Comparison of ENCODE assay signal across 8 cellular contexts in the genomic region with DNA sequence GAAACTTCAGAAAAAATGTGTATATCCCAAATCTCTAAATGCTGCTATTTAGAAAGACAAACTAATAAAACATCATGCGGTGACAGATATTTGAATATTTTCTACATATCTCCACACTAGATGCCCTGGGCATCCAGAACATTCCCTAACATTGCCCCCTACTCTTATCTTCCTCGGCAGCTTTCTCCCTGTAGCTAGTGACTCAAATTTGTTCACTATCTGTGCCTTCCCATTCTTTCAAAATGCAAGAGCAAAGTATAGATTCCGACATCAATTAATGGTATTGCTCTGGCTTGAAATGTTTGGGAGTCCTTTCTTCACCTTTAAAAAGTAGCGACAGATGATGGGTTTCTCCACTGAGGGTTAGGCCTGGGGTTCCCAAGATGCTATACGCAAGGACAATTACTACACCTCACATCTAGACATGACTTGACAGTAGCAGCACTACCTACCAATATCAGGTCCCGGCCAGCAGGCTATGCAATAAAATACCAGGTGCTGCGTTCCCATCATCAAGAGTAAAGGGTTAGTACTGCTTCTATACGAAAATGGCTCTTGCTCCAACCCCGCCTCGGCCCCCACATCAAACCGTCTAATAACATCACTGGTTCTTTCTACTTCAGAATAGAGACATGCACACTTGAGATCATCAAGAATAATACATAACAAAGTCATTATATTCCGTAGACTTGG. TPM values are rescaled to one million over a fixed set of nuclear protein-coding genes. Genes with fewer than 3 reads are reported as not detected.
DNase-seq lines count a peak whose midpoint lies in the region; ATAC-seq, FAIRE-seq and TF ChIP-seq lines count a peak whose summit lies in the region.

No MANE protein-coding gene starts in this region.

- no peak overlapping the region for H2BK20ac ChIP-seq in H1 (ENCODE audit: low read length)

- H4K91ac ChIP-seq in H1 (replicated peaks; ENCODE audit: insufficient read length, low read length): no peak overlapping the region

- peaks cover 5% of the 10 kb centered on the region; the same call in 1 of the 2 replicates for H3K79me1 ChIP-seq in H1 (ENCODE audit: low read depth, low read length)

- H2BK120ac ChIP-seq in H1 (replicated peaks; ENCODE audit: low read depth, low read length): no peak overlapping the region

- intact Hi-C loops in mucosa of descending colon (cut with DNase I, micrococcal nuclease): no loop called here

- peak overlapping the region; percentile 82 to 89 for H3K4me2 ChIP-seq in H1 (ENCODE audit: insufficient read depth in 1 of 2, low read depth in 2 of 2, low read length in 2 of 2)

- peaks cover 0 to 5% (median under 1%) of the 10 kb centered on the region in 4 experiments; a peak in 2 of 8 replicates for H3K36me3 ChIP-seq in H1 (ENCODE audit: control insufficient read depth in 2 of 4, insufficient read depth in 4 of 4, low read length in 3 of 4)
- no peaks in the 10 kb centered on the region for H3K36me3 ChIP-seq in mucosa of descending colon (ENCODE audit: low read depth)
- no peaks in the 10 kb centered on the region for H3K36me3 ChIP-seq in urinary bladder (ENCODE audit: insufficient read depth)

- DNase-seq in NCI-H510A treated with DMSO at 0.1 percent for 48 hours (lab: John Stamatoyannopoulos, UW) (peak; percentile 23), NCI-H510A (lab: John Stamatoyannopoulos, UW) (no peak), H1 (ENCODE audit: low read depth in 1 of 2, low spot score in 2 of 2) (no peak), mucosa of descending colon (peak in 1 of 3 donors; percentile 41)

- H3K9ac ChIP-seq in H1 (replicated peaks in 1 of 4; ENCODE audit: extremely low read depth in 1 of 4, low read depth in 3 of 4, low read length in 3 of 4): peak overlapping the region; percentile 35 to 81 (median 70)

- peak; percentile 13 for ATAC-seq in HG03378 (IDR thresholded peaks at IDR 0.05; ENCODE audit: unreplicated experiment)
- peak; percentile 74 for ATAC-seq in mucosa of descending colon
- ATAC-seq in HG03521 (IDR thresholded peaks at IDR 0.05; ENCODE audit: unreplicated experiment): no peak

- H3K27ac ChIP-seq in VCaP (peak overlapping the region; percentile 83), H1 (ENCODE audit: low read depth, low read length) (peak overlapping the region; percentile 68; the same call in 1 of the 2 replicates), urinary bladder (ENCODE audit: low read depth) (peak overlapping the region; percentile 78)

- H3K23ac ChIP-seq in H1 (ENCODE audit: insufficient read length): no peak overlapping the region

- H3K4me1 ChIP-seq in H1 (replicated peaks in 1 of 4; ENCODE audit: control insufficient read depth in 3 of 4, insufficient read depth in 4 of 4, low read length in 3 of 4) (no peaks in the 10 kb centered on the region), mucosa of descending colon (ENCODE audit: low read depth) (peaks cover 13% of the 10 kb centered on the region), urinary bladder (ENCODE audit: insufficient read depth) (no peaks in the 10 kb centered on the region)

- H4K8ac ChIP-seq in H1 (ENCODE audit: extremely low read depth, insufficient read depth, low read length): no peak overlapping the region

- H3K56ac ChIP-seq in H1 (replicated peaks; ENCODE audit: insufficient read length, low read depth, low read length): no peak overlapping the region

- peak overlapping the region; percentile 72 to 93 (median 90) for H3K4me3 ChIP-seq in H1 (ENCODE audit: extremely low read depth in 1 of 4, insufficient read depth in 2 of 4, low read depth in 3 of 4, low read length in 4 of 4)
- peak overlapping the region; percentile 61 for H3K4me3 ChIP-seq in mucosa of descending colon
- peak overlapping the region; percentile 91 for H3K4me3 ChIP-seq in urinary bladder (ENCODE audit: low read depth, low read length)

- no peaks in the 10 kb centered on the region for H3K27me3 ChIP-seq in H1 (replicated peaks in 1 of 4; ENCODE audit: control insufficient read depth in 3 of 4, extremely low read depth in 1 of 4, insufficient read depth in 3 of 4, low read length in 3 of 4)

- no peak for TF ChIP-seq RAD21 in H1 (IDR thresholded peaks at IDR 0.05 in 1 of 2, conservative IDR thresholded peaks at IDR 0.05 in 1 of 2; ENCODE audit: low read depth in 2 of 2, low read length in 2 of 2)

- TF ChIP-seq EP300 in H1 (IDR thresholded peaks at IDR 0.05; ENCODE audit: borderline replicate concordance in 1 of 2, low read depth in 2 of 2, low read length in 2 of 2): no peak

- CTCF ChIA-PET in H1 (lab: Charles Lee; ENCODE audit: partially characterized antibody): interaction anchor here (1.4 to 1.6 kb wide), 2 partner anchors 17 to 180 kb away, joined by 4 to 6 read pairs; no protein-coding TSS in a partner anchor

- peak overlapping the region; percentile 86 for H2AFZ ChIP-seq in H1 (ENCODE audit: low read length)

- H2BK15ac ChIP-seq in H1 (ENCODE audit: low read length): no peak overlapping the region

- no peak overlapping the region for H3K4ac ChIP-seq in H1 (replicated peaks; ENCODE audit: insufficient read length, low read depth, low read length)

- 0 out of 2 replicates have a peak overlapping the region, but pooled peaks have one; percentile 19 for H2BK5ac ChIP-seq in H1 (ENCODE audit: low read depth, low read length)

- no peaks in the 10 kb centered on the region; the same call in 1 of the 2 replicates for H3K23me2 ChIP-seq in H1 (ENCODE audit: low read depth, low read length)

- H3K14ac ChIP-seq in H1 (ENCODE audit: insufficient read length): no peak overlapping the region

- no peak for TF ChIP-seq POLR2A in H1 (IDR thresholded peaks at IDR 0.05; ENCODE audit: control extremely low read depth in 1 of 2, low read depth in 2 of 2, low read length in 2 of 2)

- POLR2A ChIA-PET in H1 (lab: Charles Lee; ENCODE audit: partially characterized antibody): no interaction called here

- no peak overlapping the region for H3K18ac ChIP-seq in H1 (ENCODE audit: extremely low read depth, low read length)

- no peak for FAIRE-seq in H1 (lab: Jason Lieb, UNC)

- WGBS in H1 (ENCODE audit: extremely low coverage in 1 of 2, insufficient coverage in 1 of 2, insufficient read length in 1 of 2, insufficient replicate concordance in 2 of 2, low coverage in 1 of 2, low lambda C conversion rate in 2 of 2, missing lambda C conversion rate in 1 of 2), 2 experiments: 20% methylated on average over 12 of the region's 12 CpGs; no CpG with 5 or more reads in 1 of the 2 experiments
- 8% methylated on average over 12 of the region's 12 CpGs for WGBS in urinary bladder

- no peaks in the 10 kb centered on the region for H4K20me1 ChIP-seq in H1 (replicated peaks in 1 of 2; ENCODE audit: control insufficient read depth in 1 of 2, insufficient read depth in 2 of 2, low read length in 2 of 2)

- no peak overlapping the region for H2BK12ac ChIP-seq in H1 (ENCODE audit: low read depth, low read length)

- TF ChIP-seq CTCF in VCaP (conservative IDR thresholded peaks at IDR 0.05) (no peak), H1 (IDR thresholded peaks at IDR 0.05; ENCODE audit: control extremely low read depth in 1 of 3, insufficient read depth in 1 of 3, low read depth in 1 of 3, low read length in 3 of 3) (no peak), mucosa of descending colon (IDR thresholded peaks at IDR 0.05) (no peak)

- H2AK5ac ChIP-seq in H1 (ENCODE audit: low read depth, low read length): no peak overlapping the region

- H4K5ac ChIP-seq in H1 (ENCODE audit: insufficient read length, low read depth, low read length): peak overlapping the region; percentile 37

- H3K9me3 ChIP-seq in H1 (ENCODE audit: insufficient read depth in 2 of 2, low read depth in 1 of 2, low read length in 1 of 2) (no peaks in the 10 kb centered on the region), mucosa of descending colon (no peaks in the 10 kb centered on the region)

- peaks cover 0 to 35% of the 10 kb centered on the region in 2 experiments; a peak in 3 of 4 replicates for H3K79me2 ChIP-seq in H1 (ENCODE audit: control insufficient read depth in 1 of 2, insufficient read depth in 2 of 2, low read length in 2 of 2)

TF ChIP-seq in H1, 55 proteins besides CTCF, POLR2A, EP300 and RAD21 (continues in another document):
- no peak for TF ChIP-seq CBX5 (IDR thresholded peaks at IDR 0.05; ENCODE audit: low read depth, low read length)
- TF ChIP-seq JUND (IDR thresholded peaks at IDR 0.05; ENCODE audit: low read length): no peak
- TF ChIP-seq CEBPB (IDR thresholded peaks at IDR 0.05; ENCODE audit: low read depth, low read length): no peak
- TF ChIP-seq SAP30 (IDR thresholded peaks at IDR 0.05; ENCODE audit: insufficient read depth, insufficient replicate concordance, low read length): no peak
- TF ChIP-seq MAFK (IDR thresholded peaks at IDR 0.05; ENCODE audit: low read depth, low read length): no peak
- no peak for TF ChIP-seq TAF1 (IDR thresholded peaks at IDR 0.05; ENCODE audit: low read depth, low read length)
- no peak for TF ChIP-seq FOSL1 (IDR thresholded peaks at IDR 0.05; ENCODE audit: insufficient read depth, low read depth, low read length)

RNA-seq across cellular contexts. Expression of a gene that starts 0.6 kb away (rescaled TPM):
- total RNA-seq in H1 (2021; fragmentation: NEBNext Ultra II Directional; extraction: Animal tissue kit (Norgen Biotek cat#: 25700)): 18.7 and 20.2 TPM in 2 replicates
- polyA plus RNA-seq in H1 (2011; rRNA removed) (2.5 and 3.7 TPM in 2 replicates), urinary bladder (13.3 TPM)
- polyA plus RNA-seq in H1 (2011; cell fraction: cytosol; rRNA removed): 5.0 TPM
- polyA plus RNA-seq in H1 (2011; cell fraction: nucleus; rRNA removed): 3.2 TPM
- polyA plus RNA-seq in H1 (2012, experiment 1 of 2): 6.0 to 11.1 TPM (median 7.1 TPM) in 4 replicates
- polyA plus RNA-seq in H1 (2012, experiment 2 of 2): 0.37 TPM
- polyA plus RNA-seq in H1 (2013, experiment 1 of 2): 6.4 TPM
- polyA plus RNA-seq in H1 (2013, experiment 2 of 2): 6.3 TPM
- polyA minus RNA-seq in H1 (2011; rRNA and poly(A)+ RNA removed): 16.5 and 25.9 TPM in 2 replicates
- polyA minus RNA-seq in H1 (2011; cell fraction: cytosol; rRNA and poly(A)+ RNA removed): 10.3 TPM
- polyA minus RNA-seq in H1 (2011; cell fraction: nucleus; rRNA and poly(A)+ RNA removed): 27.0 TPM
- total RNA-seq in mucosa of descending colon (10 to 100 TPM; 20.3 to 37.0 (median 26.8) TPM), urinary bladder (80.7 TPM)

RNA-seq across cellular contexts. Expression of a gene that starts 28.2 kb away (rescaled TPM):
- total RNA-seq in H1 (2021; fragmentation: NEBNext Ultra II Directional; extraction: Animal tissue kit (Norgen Biotek cat#: 25700)): 3.5 and 4.0 TPM in 2 replicates
- polyA plus RNA-seq in H1 (2011; rRNA removed) (2.0 TPM in 2 replicates), urinary bladder (12.7 TPM)
- polyA plus RNA-seq in H1 (2011; cell fraction: cytosol; rRNA removed): 2.2 TPM
- polyA plus RNA-seq in H1 (2011; cell fraction: nucleus; rRNA removed): 2.9 TPM
- 1.7 to 2.8 TPM (median 2.3 TPM) in 4 replicates for polyA plus RNA-seq in H1 (2012, experiment 1 of 2)
- polyA plus RNA-seq in H1 (2012, experiment 2 of 2): 2.0 TPM
- 4.7 TPM for polyA plus RNA-seq in H1 (2013, experiment 1 of 2)
- polyA plus RNA-seq in H1 (2013, experiment 2 of 2): 4.9 TPM
- 1.8 and 2.5 TPM in 2 replicates for polyA minus RNA-seq in H1 (2011; rRNA and poly(A)+ RNA removed)
- 3.6 TPM for polyA minus RNA-seq in H1 (2011; cell fraction: cytosol; rRNA and poly(A)+ RNA removed)
- polyA minus RNA-seq in H1 (2011; cell fraction: nucleus; rRNA and poly(A)+ RNA removed): 5.5 TPM
- total RNA-seq in mucosa of descending colon (10 to 100 TPM; 26.8 to 43.7 (median 34.9) TPM), urinary bladder (22.6 TPM)
